Comparison of ENCODE assay signal across 23 cellular contexts in the genomic region with DNA sequence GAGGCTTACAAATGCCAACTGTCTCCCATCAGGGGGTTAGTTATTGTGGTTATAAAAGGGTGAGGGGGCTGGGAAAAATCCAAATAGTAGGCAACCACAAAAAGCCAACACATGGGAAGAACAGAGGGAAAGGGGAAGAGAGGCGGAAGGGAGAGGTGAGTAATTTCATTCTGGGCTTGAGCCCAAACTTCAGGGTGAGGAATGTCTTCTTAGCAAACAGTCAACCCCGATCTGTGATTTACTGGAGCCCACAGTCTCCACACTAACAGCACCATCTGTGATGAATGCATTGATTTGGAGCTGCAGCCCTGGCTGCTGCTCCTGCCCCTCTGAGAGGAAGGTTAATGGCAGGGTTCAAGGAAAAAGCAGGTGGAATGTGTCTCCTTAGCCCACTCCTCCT.
DNase-seq lines count a peak whose midpoint lies in the region; TF ChIP-seq lines count a peak whose summit lies in the region.
"Had no signal": no experiment of that assay in that cellular context is flagged by ENCODE, and none has a peak within 500 bp of the region (broad histone marks: within the 10 kb centered on the region; RNA-seq: fewer than 3 reads in every experiment).

No MANE protein-coding gene starts in this region.

- H3K9me3 ChIP-seq in MG63 = no peaks in the 10 kb centered on the region
- no peaks in the 10 kb centered on the region for H3K9me3 ChIP-seq in stomach
- H3K9me3 ChIP-seq: heart right ventricle, testis, vagina had no signal

- H3K27me3 ChIP-seq in MG63 = no peaks in the 10 kb centered on the region
- no peaks in the 10 kb centered on the region for H3K27me3 ChIP-seq in stomach
- H3K27me3 ChIP-seq: foreskin keratinocyte, testis, vagina had no signal

- DNase-seq in EL = peak; percentile 3
- DNase-seq in MG63 = peak; percentile 35
- DNase-seq in epithelial cell of esophagus (ENCODE audit: low read depth) = peak; percentile 8
- DNase-seq in stromal cell of bone marrow (ENCODE audit: low read depth) = peak; percentile 6
- DNase-seq in stomach = no peak
- no peak for DNase-seq in NCI-H2081 (lab: John Stamatoyannopoulos, UW)
- DNase-seq in DMS79 (lab: John Stamatoyannopoulos, UW) = no peak
- DNase-seq: activated CD4-positive, alpha-beta T cell treated with anti-CD3 and anti-CD28 coated beads for 4 hours; activated naive CD4-positive, alpha-beta T cell treated with anti-CD3 and anti-CD28 coated beads, Interleukin-2, amount 10 ng/mL, durations not matched to agents 7 days and 5 days; activated T-cell treated with anti-CD3 and anti-CD28 coated beads, Interleukin-2, amount 50 U/mL, for 72 hours; CD4-positive, alpha-beta T cell; heart right ventricle; mesendoderm; naive B cell; NCI-H2029 treated with DMSO at 0.1 percent for 48 hours; NCI-H226; NCI-H82; stimulated activated CD4-positive, alpha-beta T cell treated with anti-CD3 and anti-CD28 coated beads, Interleukin-4, amount 100 ng/mL, for 1 hour; stimulated activated naive B cell treated with anti-CD40 and anti-IgM and Interleukin-4, amounts not matched to agents 10 μg/mL and 1 μg/mL and 100 μg/mL, for 72 hours; testis had no signal

- no peak for TF ChIP-seq POLR2A in stomach (IDR thresholded peaks at IDR 0.05)

- 18 to 46% (median 30%) methylated on average over 2 of the region's 2 CpGs for WGBS in stomach, 5 donors

- H3K4me3 ChIP-seq in MG63 (no peak overlapping the region), epithelial cell of esophagus (ENCODE audit: low read length) (no peak overlapping the region), stomach (no peak overlapping the region)
- H3K4me3 ChIP-seq: GM12878, heart right ventricle, testis, vagina had no signal

- H3K4me1 ChIP-seq in stomach = no peaks in the 10 kb centered on the region
- H3K4me1 ChIP-seq: foreskin keratinocyte, heart right ventricle, testis, vagina had no signal

- TF ChIP-seq CTCF in epithelial cell of esophagus (IDR thresholded peaks at IDR 0.05; ENCODE audit: insufficient read depth, low read depth, low read length, missing control alignments) = no peak
- TF ChIP-seq CTCF in stomach (IDR thresholded peaks at IDR 0.05) = no peak

- intact Hi-C loops in stomach (cut with DNase I; ENCODE audit: low total_unique reads) = no loop called here

- H3K36me3 ChIP-seq in MG63 = no peaks in the 10 kb centered on the region
- no peaks in the 10 kb centered on the region for H3K36me3 ChIP-seq in stomach
- H3K36me3 ChIP-seq: heart right ventricle, vagina had no signal

- TF ChIP-seq EP300 in stomach (IDR thresholded peaks at IDR 0.05) = no peak

- no peak overlapping the region for H3K27ac ChIP-seq in stomach
- H3K27ac ChIP-seq: foreskin keratinocyte, heart right ventricle, testis, vagina had no signal

Comparison
In these comparisons a context has a peak if more than half of its experiments do, and no peak if none do; other contexts are left out.
1. DNase-seq: peak in EL (single experiment), MG63 (single experiment), epithelial cell of esophagus (single experiment) and stromal cell of bone marrow (single experiment); none in stomach (single experiment), NCI-H2081 (0 of 2) and DMS79 (single experiment).